ENCODE assay signal across 7 cellular contexts in genomic region chr10:101014966-101015581, GRCh38. TPM values are rescaled to one million over a fixed set of nuclear protein-coding genes. Genes with fewer than 3 reads are reported as not detected.
DNase-seq lines count a peak whose midpoint lies in the region; ATAC-seq and TF ChIP-seq lines count a peak whose summit lies in the region.
"Had no signal": no experiment of that assay in that cellular context is flagged by ENCODE, and none has a peak within 500 bp of the region (broad histone marks: within the 10 kb centered on the region; RNA-seq: fewer than 3 reads in every experiment).

No MANE protein-coding gene starts in this region.

- H3K36me3 Mint-ChIP-seq in T-helper 17 cell (ENCODE audit: low read depth) = peaks cover 5% of the 10 kb centered on the region
- H3K36me3 Mint-ChIP-seq: natural killer cell treated with Interleukin-12 subunit alpha and Interleukin-12 subunit beta and Interleukin-15 and Interleukin-18, amount 100 ng/mL, for 72 hours had no signal

- H3K4me1 ChIP-seq in foreskin keratinocyte = peaks cover 12% of the 10 kb centered on the region

- no peak overlapping the region for H3K4me3 Mint-ChIP-seq in T-helper 17 cell
- H3K4me3 Mint-ChIP-seq: natural killer cell treated with Interleukin-12 subunit alpha and Interleukin-12 subunit beta and Interleukin-15 and Interleukin-18, amount 100 ng/mL, for 72 hours had no signal

- peaks cover 12% of the 10 kb centered on the region for H3K27me3 ChIP-seq in foreskin keratinocyte

- DNase-seq in EL (peak; percentile 85), NCI-H69 (lab: John Stamatoyannopoulos, UW) (peak; percentile 26), foreskin keratinocyte (peak; percentile 85 to 93), T-helper 17 cell (no peak)

- no peak overlapping the region for H3K27ac ChIP-seq in foreskin keratinocyte

- H3K27me3 Mint-ChIP-seq in T-helper 17 cell = peaks cover 47% of the 10 kb centered on the region

- peaks cover 17% of the 10 kb centered on the region for H3K4me1 Mint-ChIP-seq in T-helper 17 cell

- no peak for TF ChIP-seq CTCF in foreskin keratinocyte (conservative IDR thresholded peaks at IDR 0.05)

- H3K27ac Mint-ChIP-seq in T-helper 17 cell = no peak overlapping the region
- H3K27ac Mint-ChIP-seq: natural killer cell treated with Interleukin-12 subunit alpha and Interleukin-12 subunit beta and Interleukin-15 and Interleukin-18, amount 100 ng/mL, for 72 hours had no signal

- no peaks in the 10 kb centered on the region for H3K9me3 ChIP-seq in T-helper 17 cell (ENCODE audit: control insufficient read depth, low read length, poor library complexity, severe bottlenecking)

- ATAC-seq in foreskin keratinocyte (peak; percentile 41), GM21619 (IDR thresholded peaks at IDR 0.05; ENCODE audit: unreplicated experiment) (no peak), HG03139 (IDR thresholded peaks at IDR 0.05; ENCODE audit: unreplicated experiment) (no peak), T-helper 17 cell (no peak)

RNA-seq across cellular contexts. Expression of gene LZTS2, which starts 15.5 kb away (rescaled TPM):
- total RNA-seq in foreskin keratinocyte (38.0 and 39.8 TPM in 2 replicates), T-helper 17 cell (10 to 100 TPM; 16.0 to 23.4 TPM)
- polyA plus RNA-seq in foreskin keratinocyte = 30.5 and 30.9 TPM in 2 replicates

RNA-seq across cellular contexts. Expression of gene PDZD7, which starts 15.9 kb away (rescaled TPM):
- total RNA-seq in foreskin keratinocyte = 0.85 TPM in 2 replicates
- polyA plus RNA-seq in foreskin keratinocyte = 0.61 and 0.82 TPM in 2 replicates
- 1 to 10 TPM in 1 of 2 donors, under 1 TPM in 1; 0.65 to 1.1 TPM for total RNA-seq in T-helper 17 cell

RNA-seq across cellular contexts. Expression of gene SFXN3, which starts 16.0 kb away (rescaled TPM):
- 38.8 and 46.0 TPM in 2 replicates for total RNA-seq in foreskin keratinocyte
- 24.1 and 27.9 TPM in 2 replicates for polyA plus RNA-seq in foreskin keratinocyte
- 10 to 100 TPM; 40.8 to 51.5 TPM for total RNA-seq in T-helper 17 cell

RNA-seq across cellular contexts. Expression of gene TWNK, which starts 27.7 kb away (rescaled TPM):
- 15.8 and 17.2 TPM in 2 replicates for total RNA-seq in foreskin keratinocyte
- polyA plus RNA-seq in foreskin keratinocyte = 11.6 and 13.8 TPM in 2 replicates
- total RNA-seq in T-helper 17 cell = 1 to 10 TPM; 3.8 to 5.7 TPM

RNA-seq across cellular contexts. Expression of gene MRPL43, which starts 27.8 kb away (rescaled TPM):
- 81.4 and 88.5 TPM in 2 replicates for total RNA-seq in foreskin keratinocyte
- polyA plus RNA-seq in foreskin keratinocyte = 107 and 114 TPM in 2 replicates
- 10 to 100 TPM; 30.8 to 39.0 TPM for total RNA-seq in T-helper 17 cell

Comparison
In these comparisons a context has a peak if more than half of its experiments do, and no peak if none do; other contexts are left out.
1. DNase-seq: peak in EL (single experiment), NCI-H69 (single experiment) and foreskin keratinocyte (2 of 2); none in T-helper 17 cell (0 of 3).